9 cellular contexts compared by ENCODE assay signal in the genomic region with DNA sequence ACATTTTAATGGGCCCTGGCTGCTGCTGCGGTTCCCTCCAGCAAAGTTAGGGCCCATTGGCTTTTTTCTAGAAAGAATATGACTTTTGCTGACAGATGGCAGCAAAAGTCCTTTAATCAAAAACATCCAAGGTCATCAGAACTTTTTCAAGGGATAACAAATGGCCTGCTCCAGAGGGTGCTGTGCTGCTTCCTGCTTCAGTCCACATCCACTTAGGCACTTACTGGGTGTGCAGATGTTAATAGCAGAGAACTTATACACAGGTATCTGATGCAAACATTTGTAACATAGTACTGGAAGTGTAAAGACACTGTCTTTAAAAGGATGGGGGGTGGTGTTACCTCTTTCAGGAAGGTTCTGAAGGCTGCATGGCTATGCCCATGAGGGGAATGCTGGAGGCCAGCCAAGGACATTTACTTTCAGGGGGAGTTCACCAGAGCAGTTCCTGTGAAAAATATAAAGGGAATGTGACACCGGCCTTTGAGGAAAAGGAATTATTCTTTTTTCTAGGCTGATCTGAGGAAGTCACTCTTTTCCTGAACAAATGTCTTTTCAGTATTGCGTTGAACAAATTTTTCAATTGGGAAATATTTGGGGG. TPM values are rescaled to one million over a fixed set of nuclear protein-coding genes. Genes with fewer than 3 reads are reported as not detected.
DNase-seq lines count a peak whose midpoint lies in the region; ATAC-seq and TF ChIP-seq lines count a peak whose summit lies in the region.
"Had no signal": no experiment of that assay in that cellular context is flagged by ENCODE, and none has a peak within 500 bp of the region (broad histone marks: within the 10 kb centered on the region; RNA-seq: fewer than 3 reads in every experiment).

No MANE protein-coding gene starts in this region.

- ATAC-seq in left ventricle myocardium superior (no peak), GM19463 (IDR thresholded peaks at IDR 0.05; ENCODE audit: unreplicated experiment) (no peak)

- TF ChIP-seq CTCF in left ventricle myocardium inferior (IDR thresholded peaks at IDR 0.05; ENCODE audit: borderline replicate concordance) (no peak), kidney epithelial cell (IDR thresholded peaks at IDR 0.05; ENCODE audit: insufficient read depth, low read length, poor library complexity, severe bottlenecking) (peak; percentile 4)

- H3K4me3 ChIP-seq in left ventricle myocardium inferior (no peak overlapping the region), SK-N-MC (peak overlapping the region; percentile 94), kidney epithelial cell (ENCODE audit: low read depth, low read length) (no peak overlapping the region)
- H3K4me3 ChIP-seq: BLaER1 treated with 17β-estradiol and CSF1 and Interleukin-3, amounts not matched to agents 10 nM and 100 nM had no signal

- peaks cover 25% of the 10 kb centered on the region for H3K4me1 ChIP-seq in left ventricle myocardium inferior

- intact Hi-C loops in left ventricle myocardium inferior (cut with micrococcal nuclease) (loop anchor here (5.0 to 10.0 kb wide), 3 partner anchors 417 to 680 kb away; no protein-coding TSS in a partner anchor), left ventricle myocardium superior (cut with micrococcal nuclease) (no loop called here)

- peak overlapping the region; percentile 95 for H3K9ac ChIP-seq in SK-N-MC (ENCODE audit: insufficient read length)
- H3K9ac ChIP-seq: BLaER1 treated with 17β-estradiol and CSF1 and Interleukin-3, amounts not matched to agents 10 nM and 100 nM had no signal

- no peaks in the 10 kb centered on the region for H3K36me3 ChIP-seq in left ventricle myocardium inferior
- H3K36me3 ChIP-seq in SK-N-MC (ENCODE audit: insufficient read depth, low read length): no peaks in the 10 kb centered on the region
- H3K36me3 ChIP-seq in kidney epithelial cell (ENCODE audit: control insufficient read depth, insufficient read depth, low read length): no peaks in the 10 kb centered on the region
- H3K36me3 ChIP-seq: BLaER1 treated with 17β-estradiol and CSF1 and Interleukin-3, amounts not matched to agents 10 nM and 100 nM had no signal

- H3K9me3 ChIP-seq in left ventricle myocardium inferior (replicated peaks): no peaks in the 10 kb centered on the region
- H3K9me3 ChIP-seq in SK-N-MC (ENCODE audit: low read depth, low read length): no peaks in the 10 kb centered on the region

- H3K27me3 ChIP-seq in left ventricle myocardium inferior (ENCODE audit: low read depth): peaks cover 100% of the 10 kb centered on the region
- no peaks in the 10 kb centered on the region for H3K27me3 ChIP-seq in kidney epithelial cell (ENCODE audit: control insufficient read depth, insufficient read depth, low read length)

- H3K27ac ChIP-seq in left ventricle myocardium inferior (replicated peaks) (peak overlapping the region; percentile 1), SK-N-MC (peak overlapping the region; percentile 88)
- H3K27ac ChIP-seq: BLaER1 treated with 17β-estradiol and CSF1 and Interleukin-3, amounts not matched to agents 10 nM and 100 nM had no signal

- DNase-seq in left ventricle myocardium inferior (no peak), left ventricle myocardium superior (no peak), SK-N-MC (ENCODE audit: low read depth, low spot score) (no peak), kidney epithelial cell (ENCODE audit: low read depth) (no peak), hepatic stellate cell (ENCODE audit: low spot score) (no peak), middle frontal gyrus (ENCODE audit: extremely low spot score, low spot score) (no peak), hypothalamus (lab: John Stamatoyannopoulos, UW) (no peak)

RNA-seq across cellular contexts. Expression of gene HOXD8, which starts 5.6 kb away (rescaled TPM):
- total RNA-seq in left ventricle myocardium inferior (0.14 TPM), left ventricle myocardium superior (0.92 TPM), kidney epithelial cell (18.1 and 22.5 TPM in 2 replicates)

RNA-seq across cellular contexts. Expression of gene HOXD9, which starts 12.6 kb away (rescaled TPM):
- total RNA-seq in left ventricle myocardium inferior (0.16 TPM), left ventricle myocardium superior (not detected), kidney epithelial cell (11.6 and 12.2 TPM in 2 replicates)

RNA-seq across cellular contexts. Expression of gene HOXD4, which starts 16.3 kb away (rescaled TPM):
- not detected for total RNA-seq in left ventricle myocardium inferior
- 0.22 TPM for total RNA-seq in left ventricle myocardium superior
- total RNA-seq in kidney epithelial cell: 5.4 and 13.8 TPM in 2 replicates

RNA-seq across cellular contexts. Expression of gene HOXD10, which starts 18.5 kb away (rescaled TPM):
- not detected for total RNA-seq in left ventricle myocardium inferior
- total RNA-seq in left ventricle myocardium superior: not detected
- 5.1 and 5.6 TPM in 2 replicates for total RNA-seq in kidney epithelial cell

RNA-seq across cellular contexts. Expression of gene HOXD3, which starts 22.0 kb away (rescaled TPM):
- total RNA-seq in left ventricle myocardium inferior (not detected), left ventricle myocardium superior (0.27 TPM), kidney epithelial cell (5.4 and 9.2 TPM in 2 replicates)

Comparison
In these comparisons a context has a peak if more than half of its experiments do, and no peak if none do; other contexts are left out.
1. RNA of gene HOXD9, which starts 12.6 kb away (total RNA-seq): 11.6 to 12.2 TPM in kidney epithelial cell; 0.16 TPM in left ventricle myocardium inferior (single experiment) and not detected in left ventricle myocardium superior (single experiment); every median in the first group is over 10 times any median in the second.